Comparison of ENCODE assay signal across 1 cellular context in the genomic region with DNA sequence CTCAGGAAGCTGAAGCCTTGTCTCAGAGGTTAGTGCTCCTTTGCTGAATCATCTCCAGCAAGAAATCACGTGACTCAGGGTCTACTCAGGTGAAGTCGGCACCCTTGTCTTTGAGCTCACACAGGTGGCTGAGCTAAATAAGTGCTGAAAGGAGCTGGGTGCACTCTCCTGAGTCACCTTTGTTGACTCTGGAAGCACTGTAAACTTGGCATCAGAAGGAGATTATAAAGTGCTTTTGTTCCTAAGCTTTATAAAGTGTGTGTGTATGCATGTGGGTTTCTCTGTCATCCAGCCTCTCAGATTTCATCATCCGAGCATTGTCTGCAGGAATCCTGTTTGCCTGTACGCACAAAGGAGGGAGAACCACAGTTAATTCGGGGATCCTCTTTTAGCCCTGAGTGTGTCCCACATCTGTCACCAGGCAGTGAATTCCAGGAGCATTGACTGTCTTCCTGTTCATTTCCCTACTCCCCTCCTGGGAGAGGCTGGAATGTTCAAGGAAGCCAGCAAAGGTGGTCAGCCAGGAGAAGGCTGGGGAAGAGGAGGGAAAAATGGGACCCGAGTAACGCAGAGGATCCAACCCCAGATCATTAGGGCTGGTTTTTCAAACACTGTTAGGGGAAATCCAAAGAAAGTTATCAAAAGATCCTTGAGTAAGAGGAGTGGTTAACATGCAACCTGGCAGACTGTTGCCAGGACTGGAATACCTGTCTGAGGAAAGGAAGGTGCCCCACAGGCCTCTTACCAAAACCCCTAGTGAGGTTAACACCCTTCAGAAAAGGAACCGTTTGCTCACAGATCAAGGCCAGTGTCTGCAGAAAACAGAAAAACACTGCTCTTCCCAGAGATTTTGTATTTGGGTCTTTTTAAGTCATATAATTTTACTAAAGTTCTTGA.
A peak's percentile ranks its signal among the peaks of the same experiment; 100 is the strongest.
TF ChIP-seq lines count a peak whose summit lies in the region.

No MANE protein-coding gene starts in this region.

TF ChIP-seq in K562, 482 proteins besides CTCF, POLR2A, EP300 and RAD21 (continued from another document and continues in another):
- TF ChIP-seq, protein P1, sequence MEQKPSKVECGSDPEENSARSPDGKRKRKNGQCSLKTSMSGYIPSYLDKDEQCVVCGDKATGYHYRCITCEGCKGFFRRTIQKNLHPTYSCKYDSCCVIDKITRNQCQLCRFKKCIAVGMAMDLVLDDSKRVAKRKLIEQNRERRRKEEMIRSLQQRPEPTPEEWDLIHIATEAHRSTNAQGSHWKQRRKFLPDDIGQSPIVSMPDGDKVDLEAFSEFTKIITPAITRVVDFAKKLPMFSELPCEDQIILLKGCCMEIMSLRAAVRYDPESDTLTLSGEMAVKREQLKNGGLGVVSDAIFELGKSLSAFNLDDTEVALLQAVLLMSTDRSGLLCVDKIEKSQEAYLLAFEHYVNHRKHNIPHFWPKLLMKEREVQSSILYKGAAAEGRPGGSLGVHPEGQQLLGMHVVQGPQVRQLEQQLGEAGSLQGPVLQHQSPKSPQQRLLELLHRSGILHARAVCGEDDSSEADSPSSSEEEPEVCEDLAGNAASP (IDR thresholded peaks at IDR 0.05), result no peak
- TF ChIP-seq, protein P2, sequence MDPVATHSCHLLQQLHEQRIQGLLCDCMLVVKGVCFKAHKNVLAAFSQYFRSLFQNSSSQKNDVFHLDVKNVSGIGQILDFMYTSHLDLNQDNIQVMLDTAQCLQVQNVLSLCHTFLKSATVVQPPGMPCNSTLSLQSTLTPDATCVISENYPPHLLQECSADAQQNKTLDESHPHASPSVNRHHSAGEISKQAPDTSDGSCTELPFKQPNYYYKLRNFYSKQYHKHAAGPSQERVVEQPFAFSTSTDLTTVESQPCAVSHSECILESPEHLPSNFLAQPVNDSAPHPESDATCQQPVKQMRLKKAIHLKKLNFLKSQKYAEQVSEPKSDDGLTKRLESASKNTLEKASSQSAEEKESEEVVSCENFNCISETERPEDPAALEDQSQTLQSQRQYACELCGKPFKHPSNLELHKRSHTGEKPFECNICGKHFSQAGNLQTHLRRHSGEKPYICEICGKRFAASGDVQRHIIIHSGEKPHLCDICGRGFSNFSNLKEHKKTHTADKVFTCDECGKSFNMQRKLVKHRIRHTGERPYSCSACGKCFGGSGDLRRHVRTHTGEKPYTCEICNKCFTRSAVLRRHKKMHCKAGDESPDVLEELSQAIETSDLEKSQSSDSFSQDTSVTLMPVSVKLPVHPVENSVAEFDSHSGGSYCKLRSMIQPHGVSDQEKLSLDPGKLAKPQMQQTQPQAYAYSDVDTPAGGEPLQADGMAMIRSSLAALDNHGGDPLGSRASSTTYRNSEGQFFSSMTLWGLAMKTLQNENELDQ (CRISPR knock-in tag; IDR thresholded peaks at IDR 0.05; ENCODE audit: borderline replicate concordance), result no peak
- TF ChIP-seq, protein P3, sequence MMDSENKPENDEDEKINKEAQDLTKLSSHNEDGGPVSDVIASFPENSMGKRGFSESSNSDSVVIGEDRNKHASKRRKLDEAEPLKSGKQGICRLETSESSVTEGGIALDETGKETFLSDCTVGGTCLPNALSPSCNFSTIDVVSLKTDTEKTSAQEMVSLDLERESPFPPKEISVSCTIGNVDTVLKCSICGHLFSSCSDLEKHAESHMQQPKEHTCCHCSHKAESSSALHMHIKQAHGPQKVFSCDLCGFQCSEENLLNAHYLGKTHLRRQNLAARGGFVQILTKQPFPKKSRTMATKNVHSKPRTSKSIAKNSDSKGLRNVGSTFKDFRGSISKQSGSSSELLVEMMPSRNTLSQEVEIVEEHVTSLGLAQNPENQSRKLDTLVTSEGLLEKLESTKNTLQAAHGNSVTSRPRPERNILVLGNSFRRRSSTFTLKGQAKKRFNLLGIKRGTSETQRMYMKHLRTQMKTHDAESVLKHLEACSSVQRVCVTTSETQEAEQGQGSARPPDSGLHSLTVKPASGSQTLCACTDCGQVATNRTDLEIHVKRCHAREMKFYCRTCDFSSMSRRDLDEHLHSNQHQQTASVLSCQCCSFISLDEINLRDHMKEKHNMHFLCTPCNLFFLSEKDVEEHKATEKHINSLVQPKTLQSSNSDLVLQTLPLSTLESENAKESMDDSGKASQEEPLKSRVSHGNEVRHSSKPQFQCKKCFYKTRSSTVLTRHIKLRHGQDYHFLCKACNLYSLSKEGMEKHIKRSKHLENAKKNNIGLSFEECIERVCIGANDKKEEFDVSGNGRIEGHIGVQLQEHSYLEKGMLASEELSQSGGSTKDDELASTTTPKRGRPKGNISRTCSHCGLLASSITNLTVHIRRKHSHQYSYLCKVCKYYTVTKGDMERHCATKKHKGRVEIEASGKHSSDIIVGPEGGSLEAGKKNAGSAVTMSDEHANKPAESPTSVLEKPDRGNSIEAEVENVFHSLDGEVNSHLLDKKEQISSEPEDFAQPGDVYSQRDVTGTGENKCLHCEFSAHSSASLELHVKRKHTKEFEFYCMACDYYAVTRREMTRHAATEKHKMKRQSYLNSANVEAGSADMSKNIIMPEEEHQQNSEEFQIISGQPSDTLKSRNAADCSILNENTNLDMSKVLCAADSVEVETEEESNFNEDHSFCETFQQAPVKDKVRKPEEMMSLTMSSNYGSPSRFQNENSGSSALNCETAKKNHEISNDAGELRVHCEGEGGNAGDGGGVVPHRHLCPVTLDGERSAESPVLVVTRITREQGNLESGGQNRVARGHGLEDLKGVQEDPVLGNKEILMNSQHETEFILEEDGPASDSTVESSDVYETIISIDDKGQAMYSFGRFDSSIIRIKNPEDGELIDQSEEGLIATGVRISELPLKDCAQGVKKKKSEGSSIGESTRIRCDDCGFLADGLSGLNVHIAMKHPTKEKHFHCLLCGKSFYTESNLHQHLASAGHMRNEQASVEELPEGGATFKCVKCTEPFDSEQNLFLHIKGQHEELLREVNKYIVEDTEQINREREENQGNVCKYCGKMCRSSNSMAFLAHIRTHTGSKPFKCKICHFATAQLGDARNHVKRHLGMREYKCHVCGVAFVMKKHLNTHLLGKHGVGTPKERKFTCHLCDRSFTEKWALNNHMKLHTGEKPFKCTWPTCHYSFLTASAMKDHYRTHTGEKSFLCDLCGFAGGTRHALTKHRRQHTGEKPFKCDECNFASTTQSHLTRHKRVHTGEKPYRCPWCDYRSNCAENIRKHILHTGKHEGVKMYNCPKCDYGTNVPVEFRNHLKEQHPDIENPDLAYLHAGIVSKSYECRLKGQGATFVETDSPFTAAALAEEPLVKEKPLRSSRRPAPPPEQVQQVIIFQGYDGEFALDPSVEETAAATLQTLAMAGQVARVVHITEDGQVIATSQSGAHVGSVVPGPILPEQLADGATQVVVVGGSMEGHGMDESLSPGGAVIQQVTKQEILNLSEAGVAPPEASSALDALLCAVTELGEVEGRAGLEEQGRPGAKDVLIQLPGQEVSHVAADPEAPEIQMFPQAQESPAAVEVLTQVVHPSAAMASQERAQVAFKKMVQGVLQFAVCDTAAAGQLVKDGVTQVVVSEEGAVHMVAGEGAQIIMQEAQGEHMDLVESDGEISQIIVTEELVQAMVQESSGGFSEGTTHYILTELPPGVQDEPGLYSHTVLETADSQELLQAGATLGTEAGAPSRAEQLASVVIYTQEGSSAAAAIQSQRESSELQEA (IDR thresholded peaks at IDR 0.05; ENCODE audit: low read depth), result no peak
- no peak for TF ChIP-seq SIX5 (IDR thresholded peaks at IDR 0.05; ENCODE audit: borderline replicate concordance in 1 of 2, insufficient read depth in 1 of 2, low read depth in 1 of 2, low read length in 2 of 2)
- TF ChIP-seq TCF7L2 (IDR thresholded peaks at IDR 0.05; ENCODE audit: low read depth, low read length), result no peak
- TF ChIP-seq ZNF780A (CRISPR knock-in tag; IDR thresholded peaks at IDR 0.05), result no peak
- TF ChIP-seq BACH1 (tag; IDR thresholded peaks at IDR 0.05), result 0 out of 2 replicates have a peak, but pooled peaks have one; percentile 28
- TF ChIP-seq MED1 (CRISPR knock-in tag; IDR thresholded peaks at IDR 0.05; ENCODE audit: borderline replicate concordance), result no peak
- TF ChIP-seq SIN3B (IDR thresholded peaks at IDR 0.05; ENCODE audit: low read depth), result no peak
- TF ChIP-seq, protein P4, sequence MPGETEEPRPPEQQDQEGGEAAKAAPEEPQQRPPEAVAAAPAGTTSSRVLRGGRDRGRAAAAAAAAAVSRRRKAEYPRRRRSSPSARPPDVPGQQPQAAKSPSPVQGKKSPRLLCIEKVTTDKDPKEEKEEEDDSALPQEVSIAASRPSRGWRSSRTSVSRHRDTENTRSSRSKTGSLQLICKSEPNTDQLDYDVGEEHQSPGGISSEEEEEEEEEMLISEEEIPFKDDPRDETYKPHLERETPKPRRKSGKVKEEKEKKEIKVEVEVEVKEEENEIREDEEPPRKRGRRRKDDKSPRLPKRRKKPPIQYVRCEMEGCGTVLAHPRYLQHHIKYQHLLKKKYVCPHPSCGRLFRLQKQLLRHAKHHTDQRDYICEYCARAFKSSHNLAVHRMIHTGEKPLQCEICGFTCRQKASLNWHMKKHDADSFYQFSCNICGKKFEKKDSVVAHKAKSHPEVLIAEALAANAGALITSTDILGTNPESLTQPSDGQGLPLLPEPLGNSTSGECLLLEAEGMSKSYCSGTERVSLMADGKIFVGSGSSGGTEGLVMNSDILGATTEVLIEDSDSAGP (CRISPR knock-in tag; IDR thresholded peaks at IDR 0.05), result no peak
- TF ChIP-seq E2F8 (IDR thresholded peaks at IDR 0.05; ENCODE audit: low read depth, partially characterized antibody), result no peak
- peak; percentile 29; the same call in 1 of the 2 replicates for TF ChIP-seq DPF2 (IDR thresholded peaks at IDR 0.05)
- no peak for TF ChIP-seq TAF7 (tag; IDR thresholded peaks at IDR 0.05)
- no peak for TF ChIP-seq U2AF1 (optimal IDR thresholded peaks at IDR 0.05; ENCODE audit: low read depth, low read length)
- peak; percentile 56 for TF ChIP-seq L3MBTL2 (IDR thresholded peaks at IDR 0.05)
- TF ChIP-seq IRF9 (tag; IDR thresholded peaks at IDR 0.05), result no peak
- TF ChIP-seq ZNF316 (IDR thresholded peaks at IDR 0.05), result peak; percentile 79
- no peak for TF ChIP-seq E2F4 (CRISPR knock-in tag; IDR thresholded peaks at IDR 0.05; ENCODE audit: low read depth)
- no peak for TF ChIP-seq ETV5 (CRISPR knock-in tag; IDR thresholded peaks at IDR 0.05; ENCODE audit: low read depth)
- TF ChIP-seq ZBTB8A (IDR thresholded peaks at IDR 0.05; ENCODE audit: partially characterized antibody), result no peak
- TF ChIP-seq ZNF668 (CRISPR knock-in tag; IDR thresholded peaks at IDR 0.05), result no peak
- TF ChIP-seq, protein P5, sequence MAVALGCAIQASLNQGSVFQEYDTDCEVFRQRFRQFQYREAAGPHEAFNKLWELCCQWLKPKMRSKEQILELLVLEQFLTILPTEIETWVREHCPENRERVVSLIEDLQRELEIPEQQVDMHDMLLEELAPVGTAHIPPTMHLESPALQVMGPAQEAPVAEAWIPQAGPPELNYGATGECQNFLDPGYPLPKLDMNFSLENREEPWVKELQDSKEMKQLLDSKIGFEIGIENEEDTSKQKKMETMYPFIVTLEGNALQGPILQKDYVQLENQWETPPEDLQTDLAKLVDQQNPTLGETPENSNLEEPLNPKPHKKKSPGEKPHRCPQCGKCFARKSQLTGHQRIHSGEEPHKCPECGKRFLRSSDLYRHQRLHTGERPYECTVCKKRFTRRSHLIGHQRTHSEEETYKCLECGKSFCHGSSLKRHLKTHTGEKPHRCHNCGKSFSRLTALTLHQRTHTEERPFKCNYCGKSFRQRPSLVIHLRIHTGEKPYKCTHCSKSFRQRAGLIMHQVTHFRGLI (CRISPR knock-in tag; IDR thresholded peaks at IDR 0.05), result no peak
- no peak for TF ChIP-seq ZNF140 (CRISPR knock-in tag; IDR thresholded peaks at IDR 0.05)
- no peak for TF ChIP-seq SIN3A (IDR thresholded peaks at IDR 0.05; ENCODE audit: borderline replicate concordance in 2 of 2, control insufficient read depth in 1 of 2, low read depth in 2 of 2, low read length in 2 of 2)
- TF ChIP-seq ETV6 (IDR thresholded peaks at IDR 0.05; ENCODE audit: borderline replicate concordance in 1 of 2, low read depth in 2 of 2, low read length in 1 of 2), result no peak
- TF ChIP-seq ETV6 (CRISPR knock-in tag; IDR thresholded peaks at IDR 0.05; ENCODE audit: borderline replicate concordance), result no peak
- no peak for TF ChIP-seq RBBP5 (IDR thresholded peaks at IDR 0.05; ENCODE audit: borderline replicate concordance, insufficient read depth, low read length, poor library complexity, severe bottlenecking)
- TF ChIP-seq YY1 (IDR thresholded peaks at IDR 0.05; ENCODE audit: borderline replicate concordance in 1 of 3, control insufficient read depth in 1 of 3, extremely low read depth in 1 of 3, insufficient read depth in 3 of 3, insufficient read length in 1 of 3, insufficient replicate concordance in 2 of 3, low read depth in 1 of 3, low read length in 2 of 3), result no peak
- 0 out of 2 replicates have a peak, but pooled peaks have one; percentile 34 for TF ChIP-seq ZBTB17 (CRISPR knock-in tag; IDR thresholded peaks at IDR 0.05)
